Comparison of ENCODE assay signal across 8 cellular contexts in genomic region chr16:4624827-4625616, GRCh38. TPM values are rescaled to one million over a fixed set of nuclear protein-coding genes. Genes with fewer than 3 reads are reported as not detected.
DNase-seq lines count a peak whose midpoint lies in the region; ATAC-seq and TF ChIP-seq lines count a peak whose summit lies in the region.

No MANE protein-coding gene starts in this region.

- peak overlapping the region; percentile 88 to 99 (median 94) for H3K4me3 Mint-ChIP-seq in IgD-negative memory B cell
- H3K4me3 Mint-ChIP-seq in chondrocyte (ENCODE audit: unreplicated experiment), result peak overlapping the region; percentile 100

- peaks cover 7% of the 10 kb centered on the region for H3K36me3 ChIP-seq in DOHH2 (ENCODE audit: control insufficient read depth, low read length)

- H3K4me2 ChIP-seq in DOHH2 (ENCODE audit: low read length), result peak overlapping the region; percentile 92

- ATAC-seq in GM21526 (IDR thresholded peaks at IDR 0.05; ENCODE audit: low FRiP score, unreplicated experiment) (peak; percentile 57), left lobe of liver (peak; percentile 23)

- H3K4me1 ChIP-seq in DOHH2 (ENCODE audit: control insufficient read depth, low read length), result peaks cover 22% of the 10 kb centered on the region

- no peaks in the 10 kb centered on the region for H3F3A ChIP-seq in DOHH2 (ENCODE audit: control insufficient read depth, insufficient read depth)

- no peaks in the 10 kb centered on the region for H3K36me3 Mint-ChIP-seq in IgD-negative memory B cell
- H3K36me3 Mint-ChIP-seq in chondrocyte (ENCODE audit: low read depth), result no peaks in the 10 kb centered on the region

- H3K27ac Mint-ChIP-seq in IgD-negative memory B cell, result peak overlapping the region; percentile 93 to 100 (median 95)
- H3K27ac Mint-ChIP-seq in chondrocyte (ENCODE audit: unreplicated experiment), result peak overlapping the region; percentile 98

- TF ChIP-seq CTCF in DOHH2 (IDR thresholded peaks at IDR 0.05; ENCODE audit: low read depth, low read length, poor library complexity, severe bottlenecking) (no peak), chondrocyte (IDR thresholded peaks at IDR 0.05) (no peak)

- DNase-seq in activated CD4-positive, CD25-positive, alpha-beta regulatory T cell (lab: John Stamatoyannopoulos, UW), result peak; percentile 39 to 54 (median 42)
- DNase-seq in chondrocyte (ENCODE audit: low spot score) (no peak), left lobe of liver (ENCODE audit: low spot score) (peak; percentile 66), NCI-H2107 (lab: John Stamatoyannopoulos, UW) (no peak)
- DNase-seq in stimulated activated CD4-positive, alpha-beta T cell treated with anti-CD3 and anti-CD28 coated beads, Interleukin-2, amount 100 ng/mL, for 48 hours, result peak; percentile 61 to 66

- H4K20me1 ChIP-seq in DOHH2 (ENCODE audit: control insufficient read depth, insufficient read depth, low read depth, low read length), result peaks cover 17% of the 10 kb centered on the region; the same call in 1 of the 2 replicates

- no peaks in the 10 kb centered on the region for H3K27me3 ChIP-seq in DOHH2 (ENCODE audit: control insufficient read depth, low read length)

- H3K4me1 Mint-ChIP-seq in IgD-negative memory B cell (peaks cover 12 to 33% (median 28%) of the 10 kb centered on the region in 3 donors), chondrocyte (ENCODE audit: low read depth) (peaks cover 24% of the 10 kb centered on the region)

- H3K79me2 ChIP-seq in DOHH2 (ENCODE audit: control insufficient read depth, low read length), result peaks cover 48% of the 10 kb centered on the region

- peak overlapping the region; percentile 90 for H3K4me3 ChIP-seq in DOHH2 (ENCODE audit: low read length)

- no peaks in the 10 kb centered on the region for H3K27me3 Mint-ChIP-seq in IgD-negative memory B cell
- no peaks in the 10 kb centered on the region for H3K27me3 Mint-ChIP-seq in chondrocyte (ENCODE audit: low read depth)

- no peaks in the 10 kb centered on the region for H3K9me2 ChIP-seq in DOHH2 (replicated peaks; ENCODE audit: control insufficient read depth, low read length)

- no peak overlapping the region for H3K27ac ChIP-seq in DOHH2 (ENCODE audit: low read depth, low read length)

- no peaks in the 10 kb centered on the region for H3K9me3 Mint-ChIP-seq in IgD-negative memory B cell
- H3K9me3 Mint-ChIP-seq in chondrocyte (ENCODE audit: low read depth), result no peaks in the 10 kb centered on the region

- H3K9me3 ChIP-seq in DOHH2 (ENCODE audit: control insufficient read depth, insufficient read depth, low read length), result no peaks in the 10 kb centered on the region

RNA-seq across cellular contexts. Expression of gene MGRN1, which starts 0.4 kb away (rescaled TPM):
- 8.5 TPM for polyA plus RNA-seq in IgD-negative memory B cell
- 81.9 to 88.4 TPM (median 83.4 TPM) in 3 replicates for total RNA-seq in chondrocyte
- 59.5 TPM for total RNA-seq in left lobe of liver

RNA-seq across cellular contexts. Expression of gene UBALD1, which starts 10.3 kb away (rescaled TPM):
- polyA plus RNA-seq in IgD-negative memory B cell, result 6.7 TPM
- total RNA-seq in chondrocyte (22.9 to 36.6 TPM (median 23.6 TPM) in 3 replicates), left lobe of liver (19.1 TPM)

Comparison
In these comparisons a context has a peak if more than half of its experiments do, and no peak if none do; other contexts are left out.
1. DNase-seq: peak in activated CD4-positive, CD25-positive, alpha-beta regulatory T cell (4 of 4), left lobe of liver (single experiment) and stimulated activated CD4-positive, alpha-beta T cell treated with anti-CD3 and anti-CD28 coated beads, Interleukin-2, amount 100 ng/mL, for 48 hours (2 of 2); none in chondrocyte (single experiment) and NCI-H2107 (single experiment).